Comparison of ENCODE assay signal across 8 cellular contexts in genomic region chr9:33139421-33140228, GRCh38. TPM values are rescaled to one million over a fixed set of nuclear protein-coding genes. Genes with fewer than 3 reads are reported as not detected.
A peak's percentile ranks its signal among the peaks of the same experiment; 100 is the strongest.
DNase-seq lines count a peak whose midpoint lies in the region; ATAC-seq and TF ChIP-seq lines count a peak whose summit lies in the region.

No MANE protein-coding gene starts in this region.

- no peak overlapping the region for H2BK5ac ChIP-seq in mesendoderm (ENCODE audit: low read length)

- no peak overlapping the region for H2BK15ac ChIP-seq in mesendoderm (replicated peaks; ENCODE audit: low read depth)

- H3K9me3 Mint-ChIP-seq in central memory CD8-positive, alpha-beta T cell, result no peaks in the 10 kb centered on the region

- H3K9ac ChIP-seq in mesendoderm (ENCODE audit: low read length), result no peak overlapping the region

- DNase-seq in AG04450 (ENCODE audit: low read depth, low spot score) (peak; percentile 90), HL-60 (ENCODE audit: low read depth in 1 of 2, low spot score in 1 of 2) (peak in 1 of 2 experiments; percentile 72), mesendoderm (no peak), ureter (ENCODE audit: low spot score) (peak; percentile 76), NCI-H2081 treated with DMSO at 0.1 percent for 48 hours (lab: John Stamatoyannopoulos, UW) (no peak)
- DNase-seq in central memory CD8-positive, alpha-beta T cell (ENCODE audit: low spot score in 2 of 2), result no peak
- no peak for DNase-seq in activated CD4-positive, alpha-beta T cell treated with anti-CD3 and anti-CD28 coated beads for 48 hours

- CTCF ChIA-PET in AG04450 (lab: Charles Lee), result interaction anchor here (0.5 to 2.1 kb wide), 3 partner anchors 12 to 87 kb away, joined by 4 to 10 read pairs (median 8); no protein-coding TSS in a partner anchor

- peak overlapping the region; percentile 84 for H3K27ac ChIP-seq in AG04450 (ENCODE audit: low read depth, low read length)
- peak overlapping the region; percentile 29 for H3K27ac ChIP-seq in HL-60 (replicated peaks)
- H3K27ac ChIP-seq in mesendoderm (ENCODE audit: low read depth, low read length), result no peak overlapping the region

- no peak overlapping the region for H4K5ac ChIP-seq in mesendoderm (ENCODE audit: low read length)

- peak overlapping the region; percentile 91 for H3K27ac Mint-ChIP-seq in central memory CD8-positive, alpha-beta T cell (ENCODE audit: low read depth)

- no peak overlapping the region for H2AK5ac ChIP-seq in mesendoderm (ENCODE audit: low read length)

- POLR2A ChIA-PET in AG04450 (lab: Yijun Ruan, JAX), result interaction anchor here (0.6 to 1.5 kb wide), 9 partner anchors 11 to 125 kb away, joined by 3 to 13 read pairs (median 4); partner anchors contain the start of genes B4GALT1, BAG1, CHMP5 and DNAJA1

- H3K4me1 Mint-ChIP-seq in central memory CD8-positive, alpha-beta T cell, result peaks cover 84% of the 10 kb centered on the region

- H3K18ac ChIP-seq in mesendoderm (ENCODE audit: low read length), result no peak overlapping the region

- H3K79me2 ChIP-seq in mesendoderm (ENCODE audit: control insufficient read depth, insufficient read depth, low read length), result peaks cover 6% of the 10 kb centered on the region

- H3K9me3 ChIP-seq in AG04450 (ENCODE audit: control insufficient read depth, insufficient read depth, low read length), result no peaks in the 10 kb centered on the region; the same call in 1 of the 2 replicates

- peak overlapping the region; percentile 49 for H3K4me3 Mint-ChIP-seq in central memory CD8-positive, alpha-beta T cell

- no peaks in the 10 kb centered on the region for H3K27me3 Mint-ChIP-seq in central memory CD8-positive, alpha-beta T cell

- no peak for TF ChIP-seq CTCF in AG04450 (IDR thresholded peaks at IDR 0.05; ENCODE audit: low read depth, low read length)
- TF ChIP-seq CTCF in HL-60 (IDR thresholded peaks at IDR 0.05; ENCODE audit: insufficient read depth, low read length), result no peak

- H3K4ac ChIP-seq in mesendoderm (ENCODE audit: low read depth, low read length), result no peak overlapping the region

- WGBS in mesendoderm (ENCODE audit: extremely low coverage, insufficient coverage, low lambda C conversion rate), result no CpG with 5 or more reads among the region's 18 CpGs

- H3K4me3 ChIP-seq in AG04450 (ENCODE audit: low read depth, low read length) (peak overlapping the region; percentile 20), HL-60 (replicated peaks; ENCODE audit: insufficient read depth, low read length) (no peak overlapping the region), mesendoderm (ENCODE audit: low read length) (no peak overlapping the region)

- peaks cover 46% of the 10 kb centered on the region for H3K36me3 Mint-ChIP-seq in central memory CD8-positive, alpha-beta T cell (ENCODE audit: insufficient read depth)

- peaks cover 16% of the 10 kb centered on the region for H3K79me1 ChIP-seq in mesendoderm (ENCODE audit: low read length)

- peak overlapping the region; percentile 50 for H3K23ac ChIP-seq in mesendoderm (ENCODE audit: low read length)

- H3K27me3 ChIP-seq in AG04450 (ENCODE audit: control insufficient read depth, insufficient read depth, low read length) (no peaks in the 10 kb centered on the region), HL-60 (ENCODE audit: insufficient read depth, poor library complexity, severe bottlenecking) (no peaks in the 10 kb centered on the region), mesendoderm (ENCODE audit: insufficient read depth, low read length, poor library complexity) (no peaks in the 10 kb centered on the region)

- no peak overlapping the region for H4K8ac ChIP-seq in mesendoderm (ENCODE audit: low read depth, low read length)

- H3K56ac ChIP-seq in mesendoderm (ENCODE audit: low read length), result no peak overlapping the region

- H3K36me3 ChIP-seq in mesendoderm (ENCODE audit: control insufficient read depth, insufficient read depth, low read length), result no peaks in the 10 kb centered on the region

- no peak for ATAC-seq in central memory CD8-positive, alpha-beta T cell (replicated peaks; ENCODE audit: extremely low read depth, poor library complexity, severe bottlenecking)
- no peak for ATAC-seq in activated CD4-positive, CD25-positive, alpha-beta regulatory T cell treated with anti-CD3 and anti-CD28 coated beads, Interleukin-2, amount 50 U/mL, for 24 hours

- H3K4me1 ChIP-seq in mesendoderm (ENCODE audit: control insufficient read depth, low read depth, low read length), result no peaks in the 10 kb centered on the region

- H3K4me2 ChIP-seq in mesendoderm (ENCODE audit: low read length), result no peak overlapping the region

- H2BK120ac ChIP-seq in mesendoderm (ENCODE audit: low read depth, low read length), result no peak overlapping the region

RNA-seq across cellular contexts. Expression of gene B4GALT1, which starts 27.5 kb away (rescaled TPM):
- polyA plus RNA-seq in AG04450 (2011; rRNA removed), result 55.3 and 57.0 TPM in 2 replicates
- polyA minus RNA-seq in AG04450 (2011; rRNA and poly(A)+ RNA removed), result 64.4 and 70.9 TPM in 2 replicates
- 16.0 TPM for polyA plus RNA-seq in mesendoderm (2013, experiment 1 of 2)
- polyA plus RNA-seq in mesendoderm (2013, experiment 2 of 2), result 15.4 TPM
- 107 TPM for total RNA-seq in ureter

Comparison
In these comparisons a context has a peak if more than half of its experiments do, and no peak if none do; other contexts are left out.
1. DNase-seq: peak in AG04450 (single experiment) and ureter (single experiment); none in central memory CD8-positive, alpha-beta T cell (0 of 2), mesendoderm (single experiment), NCI-H2081 treated with DMSO at 0.1 percent for 48 hours (single experiment) and activated CD4-positive, alpha-beta T cell treated with anti-CD3 and anti-CD28 coated beads for 48 hours (single experiment).